In genomic region chr21:30102881-30103280, GRCh38 we compare ENCODE assay signal across 1 cellular context.
TF ChIP-seq lines count a peak whose summit lies in the region.

No MANE protein-coding gene starts in this region.

TF ChIP-seq in GM23338, 12 proteins besides CTCF, POLR2A, EP300 and RAD21 (continued from another document):
- TF ChIP-seq NANOG (IDR thresholded peaks at IDR 0.05; ENCODE audit: borderline replicate concordance) (no peak), ZNF331 (CRISPR knock-in tag; IDR thresholded peaks at IDR 0.05; ENCODE audit: low read depth) (no peak), EZH2 (IDR thresholded peaks at IDR 0.05; ENCODE audit: low read depth, unreplicated experiment) (no peak), ZNF114 (CRISPR knock-in tag; IDR thresholded peaks at IDR 0.05) (no peak), EZH2phosphoT487 (IDR thresholded peaks at IDR 0.05; ENCODE audit: unreplicated experiment) (no peak), ZNF462 (CRISPR knock-in tag; IDR thresholded peaks at IDR 0.05) (no peak), CREB1 (CRISPR knock-in tag; IDR thresholded peaks at IDR 0.05; ENCODE audit: low read depth) (no peak), STAT1 (IDR thresholded peaks at IDR 0.05; ENCODE audit: unreplicated experiment) (no peak), ETS1 (IDR thresholded peaks at IDR 0.05) (no peak), POLR2AphosphoS5 (IDR thresholded peaks at IDR 0.05; ENCODE audit: low read depth) (no peak)
